In the genomic region with DNA sequence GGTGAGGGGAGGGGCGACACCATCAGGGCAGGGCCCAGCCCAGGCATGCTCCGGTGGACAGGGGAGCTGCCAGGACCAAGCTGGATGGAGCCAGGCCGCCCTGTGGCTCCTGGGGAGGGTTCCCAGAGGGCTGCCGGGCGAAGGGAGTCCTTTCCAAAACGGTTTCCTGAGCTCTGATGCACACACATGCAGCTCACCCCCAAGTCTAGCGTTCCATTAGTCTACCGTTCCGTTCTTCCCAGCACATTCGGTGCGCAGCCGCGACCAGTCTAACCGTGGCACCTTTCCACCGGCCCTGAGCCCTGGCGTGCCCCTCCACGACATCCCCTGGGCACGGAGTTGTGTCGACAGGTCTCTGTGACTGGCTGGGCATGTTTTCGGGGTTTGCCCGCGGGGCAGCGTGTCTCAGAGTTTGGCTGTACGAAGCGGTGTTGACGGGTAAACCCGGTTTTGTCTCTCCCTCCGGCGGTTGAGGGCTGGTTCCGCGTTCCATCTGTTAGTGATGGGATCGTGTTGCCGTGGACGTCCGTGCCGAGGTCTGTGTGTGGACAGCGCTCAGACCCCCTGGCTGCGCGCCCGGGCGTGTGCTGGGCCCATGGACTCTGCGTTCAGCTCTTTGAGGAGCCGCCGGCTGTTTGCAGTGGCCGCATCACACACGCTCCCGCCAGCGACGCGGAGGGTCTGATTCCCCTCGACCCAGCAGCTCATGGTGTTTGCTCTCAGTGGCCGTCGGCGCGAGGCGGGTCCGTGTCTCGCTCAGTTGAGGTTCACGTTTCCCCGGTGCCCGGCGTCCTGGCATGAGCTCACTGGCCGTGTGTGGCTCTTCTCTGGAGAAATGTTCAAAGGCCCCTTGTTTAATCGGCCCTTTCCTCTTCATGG, we compare ENCODE assay signal across 16 cellular contexts.
"Had no signal": no experiment of that assay in that cellular context is flagged by ENCODE, and none has a peak within 500 bp of the region (broad histone marks: within the 10 kb centered on the region; RNA-seq: fewer than 3 reads in every experiment).

No MANE protein-coding gene starts in this region.

- H3K27ac ChIP-seq: body of pancreas, gastrocnemius medialis, left ventricle myocardium inferior, transverse colon had no signal

- H3K4me3 ChIP-seq: body of pancreas, gastrocnemius medialis, left ventricle myocardium inferior, transverse colon had no signal

- DNase-seq: activated CD4-positive, alpha-beta T cell treated with anti-CD3 and anti-CD28 coated beads for 48 hours; activated CD4-positive, CD25-positive, alpha-beta regulatory T cell; activated CD8-positive, alpha-beta T cell treated with anti-CD3 and anti-CD28 coated beads for 36 hours; activated naive CD4-positive, alpha-beta T cell treated with Interleukin-2 at 50 U/mL for 16 hours; activated naive CD8-positive, alpha-beta T cell treated with anti-CD3 and anti-CD28 coated beads, Interleukin-2, amount 10 ng/mL, durations not matched to agents 7 days and 5 days; activated T-cell treated with anti-CD3 and anti-CD28 coated beads, Interleukin-2, amount 50 U/mL, for 1 hour; body of pancreas; caudate nucleus; effector memory CD8-positive, alpha-beta T cell; gastrocnemius medialis; left ventricle myocardium inferior; naive thymus-derived CD4-positive, alpha-beta T cell; stimulated activated CD4-positive, alpha-beta T cell treated with anti-CD3 and anti-CD28 coated beads, Interleukin-2, amount 100 ng/mL, for 24 hours; stimulated activated naive CD8-positive, alpha-beta T cell treated with anti-CD3 and anti-CD28 coated beads, Interleukin-15, Interleukin-2, amounts not matched to agents 100 U/mL and 50 U/mL, for 24 hours; substantia nigra; transverse colon had no signal

- ATAC-seq: body of pancreas; effector memory CD8-positive, alpha-beta T cell; gastrocnemius medialis; naive thymus-derived CD4-positive, alpha-beta T cell had no signal

- H3K36me3 ChIP-seq: gastrocnemius medialis, left ventricle myocardium inferior, transverse colon had no signal

- H3K4me1 ChIP-seq: body of pancreas, gastrocnemius medialis, left ventricle myocardium inferior, transverse colon had no signal

- H3K9me3 ChIP-seq: body of pancreas, gastrocnemius medialis, left ventricle myocardium inferior, transverse colon had no signal

- H3K27me3 ChIP-seq: body of pancreas had no signal
